1 cellular context compared by ENCODE assay signal in the genomic region with DNA sequence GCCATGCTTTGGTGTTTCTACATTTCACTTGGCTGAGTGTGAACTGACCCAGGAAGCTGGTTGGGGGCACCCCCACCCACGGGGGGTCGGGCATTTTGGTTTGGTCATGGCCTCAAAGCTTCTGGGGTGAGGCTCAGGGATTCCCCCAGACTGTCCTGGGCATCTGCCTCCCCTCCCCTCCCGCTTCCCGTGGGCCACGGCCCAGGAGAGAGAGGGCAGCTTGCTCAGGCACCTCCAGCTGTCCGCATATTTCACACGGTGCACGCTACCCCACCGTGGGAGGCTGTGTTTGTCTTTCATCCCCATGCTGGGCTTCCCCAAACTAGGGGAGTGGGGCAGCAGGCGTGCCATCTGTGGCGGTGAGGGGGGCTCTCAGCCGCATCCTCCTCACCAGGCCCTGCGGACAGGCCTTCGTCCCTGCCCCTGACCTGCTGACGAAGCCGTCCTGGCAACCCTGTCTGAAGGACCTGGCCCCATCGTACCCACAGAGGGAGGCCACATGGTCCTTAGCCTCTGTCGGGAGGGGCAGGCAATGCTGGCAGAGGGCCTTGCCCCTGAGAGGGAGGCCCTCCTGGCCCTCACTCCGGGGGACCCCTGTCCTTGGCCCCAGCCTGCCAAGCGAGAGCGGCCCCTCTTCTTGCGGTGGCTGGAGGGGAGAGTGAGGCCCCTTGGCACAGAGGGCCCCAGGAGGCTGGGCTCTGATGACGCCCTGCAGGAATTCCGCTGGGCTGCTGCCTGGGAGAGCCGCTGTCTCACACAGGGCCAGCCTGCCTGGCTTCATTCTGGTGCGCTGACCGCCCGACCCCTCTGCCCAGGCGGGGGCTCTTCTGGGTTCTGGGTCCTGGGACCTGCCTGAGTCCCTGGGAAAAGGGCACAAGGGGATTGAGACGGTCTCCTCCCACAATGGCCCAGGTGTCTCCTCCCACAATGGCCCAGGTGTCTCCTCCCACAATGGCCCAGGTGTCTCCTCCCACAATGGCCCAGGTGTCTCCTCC.
TF ChIP-seq lines count a peak whose summit lies in the region.

No MANE protein-coding gene starts in this region.

TF ChIP-seq in GM12878, 131 proteins besides CTCF, POLR2A, EP300 and RAD21 (continues in another document):
- TF ChIP-seq, protein P1, sequence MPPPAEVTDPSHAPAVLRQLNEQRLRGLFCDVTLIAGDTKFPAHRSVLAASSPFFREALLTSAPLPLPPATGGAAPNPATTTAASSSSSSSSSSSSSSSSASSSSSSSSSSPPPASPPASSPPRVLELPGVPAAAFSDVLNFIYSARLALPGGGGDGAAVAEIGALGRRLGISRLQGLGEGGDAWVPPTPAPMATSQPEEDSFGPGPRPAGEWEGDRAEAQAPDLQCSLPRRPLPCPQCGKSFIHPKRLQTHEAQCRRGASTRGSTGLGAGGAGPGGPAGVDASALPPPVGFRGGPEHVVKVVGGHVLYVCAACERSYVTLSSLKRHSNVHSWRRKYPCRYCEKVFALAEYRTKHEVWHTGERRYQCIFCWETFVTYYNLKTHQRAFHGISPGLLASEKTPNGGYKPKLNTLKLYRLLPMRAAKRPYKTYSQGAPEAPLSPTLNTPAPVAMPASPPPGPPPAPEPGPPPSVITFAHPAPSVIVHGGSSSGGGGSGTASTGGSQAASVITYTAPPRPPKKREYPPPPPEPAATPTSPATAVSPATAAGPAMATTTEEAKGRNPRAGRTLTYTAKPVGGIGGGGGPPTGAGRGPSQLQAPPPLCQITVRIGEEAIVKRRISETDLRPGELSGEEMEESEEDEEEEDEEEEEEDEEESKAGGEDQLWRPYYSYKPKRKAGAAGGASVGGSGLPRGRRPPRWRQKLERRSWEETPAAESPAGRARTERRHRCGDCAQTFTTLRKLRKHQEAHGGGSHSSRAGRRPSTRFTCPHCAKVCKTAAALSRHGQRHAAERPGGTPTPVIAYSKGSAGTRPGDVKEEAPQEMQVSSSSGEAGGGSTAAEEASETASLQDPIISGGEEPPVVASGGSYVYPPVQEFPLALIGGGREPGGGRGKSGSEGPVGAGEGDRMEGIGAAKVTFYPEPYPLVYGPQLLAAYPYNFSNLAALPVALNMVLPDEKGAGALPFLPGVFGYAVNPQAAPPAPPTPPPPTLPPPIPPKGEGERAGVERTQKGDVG (CRISPR knock-in tag; IDR thresholded peaks at IDR 0.05), result no peak
- no peak for TF ChIP-seq SIN3A (IDR thresholded peaks at IDR 0.05; ENCODE audit: low read depth, low read length)
- TF ChIP-seq SMAD1 (IDR thresholded peaks at IDR 0.05; ENCODE audit: low read depth, partially characterized antibody), result no peak
- TF ChIP-seq, protein P2, sequence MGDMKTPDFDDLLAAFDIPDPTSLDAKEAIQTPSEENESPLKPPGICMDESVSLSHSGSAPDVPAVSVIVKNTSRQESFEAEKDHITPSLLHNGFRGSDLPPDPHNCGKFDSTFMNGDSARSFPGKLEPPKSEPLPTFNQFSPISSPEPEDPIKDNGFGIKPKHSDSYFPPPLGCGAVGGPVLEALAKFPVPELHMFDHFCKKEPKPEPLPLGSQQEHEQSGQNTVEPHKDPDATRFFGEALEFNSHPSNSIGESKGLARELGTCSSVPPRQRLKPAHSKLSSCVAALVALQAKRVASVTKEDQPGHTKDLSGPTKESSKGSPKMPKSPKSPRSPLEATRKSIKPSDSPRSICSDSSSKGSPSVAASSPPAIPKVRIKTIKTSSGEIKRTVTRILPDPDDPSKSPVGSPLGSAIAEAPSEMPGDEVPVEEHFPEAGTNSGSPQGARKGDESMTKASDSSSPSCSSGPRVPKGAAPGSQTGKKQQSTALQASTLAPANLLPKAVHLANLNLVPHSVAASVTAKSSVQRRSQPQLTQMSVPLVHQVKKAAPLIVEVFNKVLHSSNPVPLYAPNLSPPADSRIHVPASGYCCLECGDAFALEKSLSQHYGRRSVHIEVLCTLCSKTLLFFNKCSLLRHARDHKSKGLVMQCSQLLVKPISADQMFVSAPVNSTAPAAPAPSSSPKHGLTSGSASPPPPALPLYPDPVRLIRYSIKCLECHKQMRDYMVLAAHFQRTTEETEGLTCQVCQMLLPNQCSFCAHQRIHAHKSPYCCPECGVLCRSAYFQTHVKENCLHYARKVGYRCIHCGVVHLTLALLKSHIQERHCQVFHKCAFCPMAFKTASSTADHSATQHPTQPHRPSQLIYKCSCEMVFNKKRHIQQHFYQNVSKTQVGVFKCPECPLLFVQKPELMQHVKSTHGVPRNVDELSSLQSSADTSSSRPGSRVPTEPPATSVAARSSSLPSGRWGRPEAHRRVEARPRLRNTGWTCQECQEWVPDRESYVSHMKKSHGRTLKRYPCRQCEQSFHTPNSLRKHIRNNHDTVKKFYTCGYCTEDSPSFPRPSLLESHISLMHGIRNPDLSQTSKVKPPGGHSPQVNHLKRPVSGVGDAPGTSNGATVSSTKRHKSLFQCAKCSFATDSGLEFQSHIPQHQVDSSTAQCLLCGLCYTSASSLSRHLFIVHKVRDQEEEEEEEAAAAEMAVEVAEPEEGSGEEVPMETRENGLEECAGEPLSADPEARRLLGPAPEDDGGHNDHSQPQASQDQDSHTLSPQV (IDR thresholded peaks at IDR 0.05), result 0 out of 2 replicates have a peak, but pooled peaks have one; percentile 4
- no peak for TF ChIP-seq EZH2 (IDR thresholded peaks at IDR 0.05; ENCODE audit: borderline replicate concordance, control insufficient read depth, low read depth, low read length)
- no peak for TF ChIP-seq RFX5 (IDR thresholded peaks at IDR 0.05; ENCODE audit: low read depth, low read length)
- TF ChIP-seq CREM (IDR thresholded peaks at IDR 0.05; ENCODE audit: low read depth), result 0 out of 2 replicates have a peak, but pooled peaks have one; percentile 41
- TF ChIP-seq, protein P3, sequence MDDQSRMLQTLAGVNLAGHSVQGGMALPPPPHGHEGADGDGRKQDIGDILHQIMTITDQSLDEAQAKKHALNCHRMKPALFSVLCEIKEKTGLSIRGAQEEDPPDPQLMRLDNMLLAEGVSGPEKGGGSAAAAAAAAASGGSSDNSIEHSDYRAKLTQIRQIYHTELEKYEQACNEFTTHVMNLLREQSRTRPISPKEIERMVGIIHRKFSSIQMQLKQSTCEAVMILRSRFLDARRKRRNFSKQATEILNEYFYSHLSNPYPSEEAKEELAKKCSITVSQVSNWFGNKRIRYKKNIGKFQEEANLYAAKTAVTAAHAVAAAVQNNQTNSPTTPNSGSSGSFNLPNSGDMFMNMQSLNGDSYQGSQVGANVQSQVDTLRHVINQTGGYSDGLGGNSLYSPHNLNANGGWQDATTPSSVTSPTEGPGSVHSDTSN (IDR thresholded peaks at IDR 0.05; ENCODE audit: insufficient replicate concordance, low read depth, low read length), result no peak
- no peak for TF ChIP-seq CHD1 (IDR thresholded peaks at IDR 0.05; ENCODE audit: low read depth, low read length)
- TF ChIP-seq HDAC2 (IDR thresholded peaks at IDR 0.05), result no peak
- no peak for TF ChIP-seq CBX3 (IDR thresholded peaks at IDR 0.05; ENCODE audit: borderline replicate concordance, low read depth)
- TF ChIP-seq POLR2AphosphoS5 (IDR thresholded peaks at IDR 0.05; ENCODE audit: low read length), result peak; percentile 22; the same call in 1 of the 2 replicates
- TF ChIP-seq, protein P4, sequence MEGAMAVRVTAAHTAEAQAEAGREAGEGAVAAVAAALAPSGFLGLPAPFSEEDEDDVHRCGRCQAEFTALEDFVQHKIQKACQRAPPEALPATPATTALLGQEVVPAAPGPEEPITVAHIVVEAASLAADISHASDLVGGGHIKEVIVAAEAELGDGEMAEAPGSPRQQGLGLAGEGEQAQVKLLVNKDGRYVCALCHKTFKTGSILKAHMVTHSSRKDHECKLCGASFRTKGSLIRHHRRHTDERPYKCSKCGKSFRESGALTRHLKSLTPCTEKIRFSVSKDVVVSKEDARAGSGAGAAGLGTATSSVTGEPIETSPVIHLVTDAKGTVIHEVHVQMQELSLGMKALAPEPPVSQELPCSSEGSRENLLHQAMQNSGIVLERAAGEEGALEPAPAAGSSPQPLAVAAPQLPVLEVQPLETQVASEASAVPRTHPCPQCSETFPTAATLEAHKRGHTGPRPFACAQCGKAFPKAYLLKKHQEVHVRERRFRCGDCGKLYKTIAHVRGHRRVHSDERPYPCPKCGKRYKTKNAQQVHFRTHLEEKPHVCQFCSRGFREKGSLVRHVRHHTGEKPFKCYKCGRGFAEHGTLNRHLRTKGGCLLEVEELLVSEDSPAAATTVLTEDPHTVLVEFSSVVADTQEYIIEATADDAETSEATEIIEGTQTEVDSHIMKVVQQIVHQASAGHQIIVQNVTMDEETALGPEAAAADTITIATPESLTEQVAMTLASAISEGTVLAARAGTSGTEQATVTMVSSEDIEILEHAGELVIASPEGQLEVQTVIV (IDR thresholded peaks at IDR 0.05; ENCODE audit: borderline replicate concordance, partially characterized antibody), result no peak
- TF ChIP-seq NR2C1 (IDR thresholded peaks at IDR 0.05), result no peak; the same call in 1 of the 2 replicates
- TF ChIP-seq YY1 (IDR thresholded peaks at IDR 0.05; ENCODE audit: low read depth, low read length), result peak; percentile 55
- no peak for TF ChIP-seq SP1 (IDR thresholded peaks at IDR 0.05; ENCODE audit: low read depth, low read length)
- no peak for TF ChIP-seq NR2C2 (IDR thresholded peaks at IDR 0.05; ENCODE audit: borderline replicate concordance, control insufficient read depth, insufficient read length, low read depth)
- TF ChIP-seq ZBED1 (IDR thresholded peaks at IDR 0.05; ENCODE audit: borderline replicate concordance), result no peak
- TF ChIP-seq, protein P5, sequence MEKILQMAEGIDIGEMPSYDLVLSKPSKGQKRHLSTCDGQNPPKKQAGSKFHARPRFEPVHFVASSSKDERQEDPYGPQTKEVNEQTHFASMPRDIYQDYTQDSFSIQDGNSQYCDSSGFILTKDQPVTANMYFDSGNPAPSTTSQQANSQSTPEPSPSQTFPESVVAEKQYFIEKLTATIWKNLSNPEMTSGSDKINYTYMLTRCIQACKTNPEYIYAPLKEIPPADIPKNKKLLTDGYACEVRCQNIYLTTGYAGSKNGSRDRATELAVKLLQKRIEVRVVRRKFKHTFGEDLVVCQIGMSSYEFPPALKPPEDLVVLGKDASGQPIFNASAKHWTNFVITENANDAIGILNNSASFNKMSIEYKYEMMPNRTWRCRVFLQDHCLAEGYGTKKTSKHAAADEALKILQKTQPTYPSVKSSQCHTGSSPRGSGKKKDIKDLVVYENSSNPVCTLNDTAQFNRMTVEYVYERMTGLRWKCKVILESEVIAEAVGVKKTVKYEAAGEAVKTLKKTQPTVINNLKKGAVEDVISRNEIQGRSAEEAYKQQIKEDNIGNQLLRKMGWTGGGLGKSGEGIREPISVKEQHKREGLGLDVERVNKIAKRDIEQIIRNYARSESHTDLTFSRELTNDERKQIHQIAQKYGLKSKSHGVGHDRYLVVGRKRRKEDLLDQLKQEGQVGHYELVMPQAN (conservative IDR thresholded peaks at IDR 0.05), result no peak
- peak; percentile 75 for TF ChIP-seq MEF2B (IDR thresholded peaks at IDR 0.05; ENCODE audit: partially characterized antibody, poor library complexity, severe bottlenecking)
- no peak; the same call in 1 of the 2 replicates for TF ChIP-seq BCL11A (IDR thresholded peaks at IDR 0.05; ENCODE audit: low read depth, low read length)
- TF ChIP-seq, protein P6, sequence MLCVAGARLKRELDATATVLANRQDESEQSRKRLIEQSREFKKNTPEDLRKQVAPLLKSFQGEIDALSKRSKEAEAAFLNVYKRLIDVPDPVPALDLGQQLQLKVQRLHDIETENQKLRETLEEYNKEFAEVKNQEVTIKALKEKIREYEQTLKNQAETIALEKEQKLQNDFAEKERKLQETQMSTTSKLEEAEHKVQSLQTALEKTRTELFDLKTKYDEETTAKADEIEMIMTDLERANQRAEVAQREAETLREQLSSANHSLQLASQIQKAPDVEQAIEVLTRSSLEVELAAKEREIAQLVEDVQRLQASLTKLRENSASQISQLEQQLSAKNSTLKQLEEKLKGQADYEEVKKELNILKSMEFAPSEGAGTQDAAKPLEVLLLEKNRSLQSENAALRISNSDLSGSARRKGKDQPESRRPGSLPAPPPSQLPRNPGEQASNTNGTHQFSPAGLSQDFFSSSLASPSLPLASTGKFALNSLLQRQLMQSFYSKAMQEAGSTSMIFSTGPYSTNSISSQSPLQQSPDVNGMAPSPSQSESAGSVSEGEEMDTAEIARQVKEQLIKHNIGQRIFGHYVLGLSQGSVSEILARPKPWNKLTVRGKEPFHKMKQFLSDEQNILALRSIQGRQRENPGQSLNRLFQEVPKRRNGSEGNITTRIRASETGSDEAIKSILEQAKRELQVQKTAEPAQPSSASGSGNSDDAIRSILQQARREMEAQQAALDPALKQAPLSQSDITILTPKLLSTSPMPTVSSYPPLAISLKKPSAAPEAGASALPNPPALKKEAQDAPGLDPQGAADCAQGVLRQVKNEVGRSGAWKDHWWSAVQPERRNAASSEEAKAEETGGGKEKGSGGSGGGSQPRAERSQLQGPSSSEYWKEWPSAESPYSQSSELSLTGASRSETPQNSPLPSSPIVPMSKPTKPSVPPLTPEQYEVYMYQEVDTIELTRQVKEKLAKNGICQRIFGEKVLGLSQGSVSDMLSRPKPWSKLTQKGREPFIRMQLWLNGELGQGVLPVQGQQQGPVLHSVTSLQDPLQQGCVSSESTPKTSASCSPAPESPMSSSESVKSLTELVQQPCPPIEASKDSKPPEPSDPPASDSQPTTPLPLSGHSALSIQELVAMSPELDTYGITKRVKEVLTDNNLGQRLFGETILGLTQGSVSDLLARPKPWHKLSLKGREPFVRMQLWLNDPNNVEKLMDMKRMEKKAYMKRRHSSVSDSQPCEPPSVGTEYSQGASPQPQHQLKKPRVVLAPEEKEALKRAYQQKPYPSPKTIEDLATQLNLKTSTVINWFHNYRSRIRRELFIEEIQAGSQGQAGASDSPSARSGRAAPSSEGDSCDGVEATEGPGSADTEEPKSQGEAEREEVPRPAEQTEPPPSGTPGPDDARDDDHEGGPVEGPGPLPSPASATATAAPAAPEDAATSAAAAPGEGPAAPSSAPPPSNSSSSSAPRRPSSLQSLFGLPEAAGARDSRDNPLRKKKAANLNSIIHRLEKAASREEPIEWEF (IDR thresholded peaks at IDR 0.05; ENCODE audit: insufficient replicate concordance, low read depth, low read length), result no peak
- peak; percentile 60; the same call in 1 of the 2 replicates for TF ChIP-seq EED (IDR thresholded peaks at IDR 0.05; ENCODE audit: low read depth)
- TF ChIP-seq STAT3 (IDR thresholded peaks at IDR 0.05; ENCODE audit: low read depth, low read length), result no peak
- no peak for TF ChIP-seq SREBF2 (IDR thresholded peaks at IDR 0.05; ENCODE audit: low read length)
- TF ChIP-seq ZZZ3 (IDR thresholded peaks at IDR 0.05; ENCODE audit: control insufficient read depth, insufficient read length, low read depth), result no peak
- TF ChIP-seq BMI1 (IDR thresholded peaks at IDR 0.05; ENCODE audit: borderline replicate concordance), result no peak
- TF ChIP-seq SREBF1 (IDR thresholded peaks at IDR 0.05; ENCODE audit: low read length), result no peak
- TF ChIP-seq WRNIP1 (IDR thresholded peaks at IDR 0.05; ENCODE audit: borderline replicate concordance, low read depth, low read length), result no peak
- no peak for TF ChIP-seq CHD4 (IDR thresholded peaks at IDR 0.05)
